17 cellular contexts compared by ENCODE assay signal in genomic region chr4:17315459-17315858, GRCh38.
DNase-seq lines count a peak whose midpoint lies in the region; ATAC-seq and TF ChIP-seq lines count a peak whose summit lies in the region.
"Had no signal": no experiment of that assay in that cellular context is flagged by ENCODE, and none has a peak within 500 bp of the region (broad histone marks: within the 10 kb centered on the region; RNA-seq: fewer than 3 reads in every experiment).

No MANE protein-coding gene starts in this region.

- POLR2A ChIA-PET in HCT116 (lab: Charles Lee) = no interaction called here

- DNase-seq in GM12864 (ENCODE audit: low read depth) = no peak
- DNase-seq in HCT116 (ENCODE audit: low read depth, low spot score) = no peak
- DNase-seq in SW480 (ENCODE audit: low spot score) = peak; percentile 1
- no peak for DNase-seq in nephron progenitor cell
- no peak for DNase-seq in activated T-cell treated with anti-CD3 and anti-CD28 coated beads, Interleukin-2, amount 50 U/mL, for 24 hours
- no peak for DNase-seq in natural killer cell treated with Interleukin-12 subunit alpha and Interleukin-12 subunit beta and Interleukin-15 and Interleukin-18, amount 100 ng/mL, for 72 hours (ENCODE audit: low spot score)
- DNase-seq: C1 segment of cervical spinal cord, NCI-H1105 treated with DMSO at 0.1 percent for 48 hours, NCI-H1694, NCI-H510A, NCI-H82, T-helper 2 cell had no signal

- peak; percentile 19 for TF ChIP-seq CTCF in GM12864 (IDR thresholded peaks at IDR 0.05; ENCODE audit: low read depth, low read length, missing control alignments)
- peak in 1 of 3 experiments; percentile 20; a peak in 1 of 6 replicates for TF ChIP-seq CTCF in HCT116 (IDR thresholded peaks at IDR 0.05 in 2 of 3, conservative IDR thresholded peaks at IDR 0.05 in 1 of 3; ENCODE audit: borderline replicate concordance in 1 of 3, insufficient read depth in 1 of 3, low read depth in 2 of 3, low read length in 2 of 3)
- no peak for TF ChIP-seq CTCF in nephron progenitor cell (IDR thresholded peaks at IDR 0.05)

- BruUV-seq in HCT116 (replicated peaks; lab: Mats Ljungman, UMichigan) = no TSS peak

- H3K36me3 ChIP-seq in HCT116 (ENCODE audit: control insufficient read depth in 1 of 2, insufficient read depth in 2 of 2, low read length in 2 of 2) = no peaks in the 10 kb centered on the region
- H3K36me3 ChIP-seq: HAP-1, SJSA1 had no signal

- H3K27me3 Mint-ChIP-seq in nephron progenitor cell (ENCODE audit: low read depth, poor library complexity) = peaks cover 3% of the 10 kb centered on the region
- peaks cover 6% of the 10 kb centered on the region for H3K27me3 Mint-ChIP-seq in activated T-cell treated with anti-CD3 and anti-CD28 coated beads, Interleukin-2, amount 50 U/mL, for 24 hours
- H3K27me3 Mint-ChIP-seq in natural killer cell treated with Interleukin-12 subunit alpha and Interleukin-12 subunit beta and Interleukin-15 and Interleukin-18, amount 100 ng/mL, for 72 hours = peaks cover 0 to 17% of the 10 kb centered on the region in 2 donors

- H3K9me2 ChIP-seq in HCT116 (ENCODE audit: insufficient read depth) = no peaks in the 10 kb centered on the region

- no peaks in the 10 kb centered on the region for H3K4me1 Mint-ChIP-seq in nephron progenitor cell
- H3K4me1 Mint-ChIP-seq in activated T-cell treated with anti-CD3 and anti-CD28 coated beads, Interleukin-2, amount 50 U/mL, for 24 hours (ENCODE audit: low read depth) = no peaks in the 10 kb centered on the region
- H3K4me1 Mint-ChIP-seq in natural killer cell treated with Interleukin-12 subunit alpha and Interleukin-12 subunit beta and Interleukin-15 and Interleukin-18, amount 100 ng/mL, for 72 hours (ENCODE audit: low read depth in 2 of 2) = no peaks in the 10 kb centered on the region

- H3K9me3 ChIP-seq in HCT116 (ENCODE audit: control insufficient read depth in 1 of 2, insufficient read depth in 1 of 2, low read depth in 1 of 2, low read length in 2 of 2) = no peaks in the 10 kb centered on the region
- H3K9me3 ChIP-seq: HAP-1 had no signal

- no peaks in the 10 kb centered on the region for H3K79me2 ChIP-seq in HCT116 (ENCODE audit: insufficient read depth, low read length)

- no peak overlapping the region for H3K9ac ChIP-seq in HCT116 (ENCODE audit: low read length)

- peaks cover 1% of the 10 kb centered on the region for H3K36me3 Mint-ChIP-seq in nephron progenitor cell (ENCODE audit: low read depth)
- no peaks in the 10 kb centered on the region for H3K36me3 Mint-ChIP-seq in activated T-cell treated with anti-CD3 and anti-CD28 coated beads, Interleukin-2, amount 50 U/mL, for 24 hours (ENCODE audit: low read depth)
- H3K36me3 Mint-ChIP-seq in natural killer cell treated with Interleukin-12 subunit alpha and Interleukin-12 subunit beta and Interleukin-15 and Interleukin-18, amount 100 ng/mL, for 72 hours = no peaks in the 10 kb centered on the region

- TF ChIP-seq POLR2A in HCT116 (IDR thresholded peaks at IDR 0.05; ENCODE audit: borderline replicate concordance, extremely low read depth, insufficient read depth, insufficient read length) = no peak

- H3K9me3 Mint-ChIP-seq in nephron progenitor cell = peaks cover 10% of the 10 kb centered on the region
- H3K9me3 Mint-ChIP-seq in activated T-cell treated with anti-CD3 and anti-CD28 coated beads, Interleukin-2, amount 50 U/mL, for 24 hours = no peaks in the 10 kb centered on the region
- no peaks in the 10 kb centered on the region for H3K9me3 Mint-ChIP-seq in natural killer cell treated with Interleukin-12 subunit alpha and Interleukin-12 subunit beta and Interleukin-15 and Interleukin-18, amount 100 ng/mL, for 72 hours

- TF ChIP-seq RAD21 in HCT116 (IDR thresholded peaks at IDR 0.05; ENCODE audit: low read depth) = peak; percentile 36; the same call in 1 of the 2 replicates

- no peak overlapping the region for H3K4me3 Mint-ChIP-seq in nephron progenitor cell
- H3K4me3 Mint-ChIP-seq in activated T-cell treated with anti-CD3 and anti-CD28 coated beads, Interleukin-2, amount 50 U/mL, for 24 hours = no peak overlapping the region
- no peak overlapping the region for H3K4me3 Mint-ChIP-seq in natural killer cell treated with Interleukin-12 subunit alpha and Interleukin-12 subunit beta and Interleukin-15 and Interleukin-18, amount 100 ng/mL, for 72 hours

- H3K27ac Mint-ChIP-seq in nephron progenitor cell = peak overlapping the region; percentile 70
- no peak overlapping the region for H3K27ac Mint-ChIP-seq in activated T-cell treated with anti-CD3 and anti-CD28 coated beads, Interleukin-2, amount 50 U/mL, for 24 hours
- H3K27ac Mint-ChIP-seq in natural killer cell treated with Interleukin-12 subunit alpha and Interleukin-12 subunit beta and Interleukin-15 and Interleukin-18, amount 100 ng/mL, for 72 hours = no peak overlapping the region

- H3K4me3 ChIP-seq in GM12864 (ENCODE audit: low read depth, low read length) (no peak overlapping the region), HCT116 (replicated peaks in 1 of 2; ENCODE audit: low read depth in 1 of 2, low read length in 2 of 2) (no peak overlapping the region)
- H3K4me3 ChIP-seq: HAP-1, K562, SJSA1 had no signal

- RAD21 ChIA-PET in HCT116 (lab: Charles Lee; ENCODE audit: low non-redundant PET in 1 of 2, low total read pairs in 2 of 2, uncharacterized antibody in 2 of 2, unreplicated experiment in 2 of 2) = no interaction called here

- ATAC-seq in HCT116 (no peak), HG02885 (IDR thresholded peaks at IDR 0.05; ENCODE audit: poor library complexity, unreplicated experiment) (no peak)
- ATAC-seq in natural killer cell treated with Interleukin-12 subunit alpha and Interleukin-12 subunit beta and Interleukin-15 and Interleukin-18, amount 100 ng/mL, for 72 hours = no peak
- ATAC-seq: K562, Panc1 had no signal

- H2AFZ ChIP-seq in HCT116 (ENCODE audit: low read depth, low read length, poor library complexity, severe bottlenecking) = no peak overlapping the region

- peaks cover 28% of the 10 kb centered on the region for H3K27me3 ChIP-seq in HCT116 (ENCODE audit: insufficient read depth, low read length)
- H3K27me3 ChIP-seq: SJSA1 had no signal

- H3K4me1 ChIP-seq in HCT116 (ENCODE audit: control insufficient read depth in 1 of 2, insufficient read depth in 2 of 2, low read length in 2 of 2) = no peaks in the 10 kb centered on the region
- H3K4me1 ChIP-seq: HAP-1 had no signal

- no peak overlapping the region for H3K27ac ChIP-seq in HCT116 (ENCODE audit: low read depth, low read length)
- H3K27ac ChIP-seq: SJSA1 had no signal

- CTCF ChIA-PET in HCT116 (lab: Charles Lee) = interaction anchor here (1.2 to 1.5 kb wide), 2 partner anchors 132 to 399 kb away, joined by 3 to 9 read pairs; no protein-coding TSS in a partner anchor

- H3K4me2 ChIP-seq in HCT116 (ENCODE audit: low read length) = no peak overlapping the region

- intact Hi-C loops in HCT116 (cut with micrococcal nuclease) = no loop called here

- H4K20me1 ChIP-seq in HCT116 (ENCODE audit: insufficient read depth) = no peaks in the 10 kb centered on the region

TF ChIP-seq in HCT116, 20 proteins besides CTCF, POLR2A, EP300 and RAD21:
- TF ChIP-seq CEBPB (IDR thresholded peaks at IDR 0.05; ENCODE audit: low read depth) (no peak), SP1 (IDR thresholded peaks at IDR 0.05; ENCODE audit: low read depth) (no peak), SRF (IDR thresholded peaks at IDR 0.05; ENCODE audit: low read depth) (no peak), ZNF274 (IDR thresholded peaks at IDR 0.05; ENCODE audit: low read depth, low read length) (no peak), MAX (IDR thresholded peaks at IDR 0.05) (no peak), TCF7L2 (IDR thresholded peaks at IDR 0.05; ENCODE audit: borderline replicate concordance, extremely low read depth, insufficient read depth, insufficient read length) (no peak), ZFX (IDR thresholded peaks at IDR 0.05) (no peak), ZBTB33 (IDR thresholded peaks at IDR 0.05; ENCODE audit: extremely low read depth, insufficient replicate concordance, low read length) (no peak), ATF3 (IDR thresholded peaks at IDR 0.05) (no peak), CBX3 (IDR thresholded peaks at IDR 0.05; ENCODE audit: low read depth) (no peak), YY1 (IDR thresholded peaks at IDR 0.05; ENCODE audit: extremely low read depth, insufficient replicate concordance, low read depth, low read length) (no peak), SIN3A (IDR thresholded peaks at IDR 0.05; ENCODE audit: low read depth) (no peak)
TF ChIP-seq in HCT116: peak in this region for 0.
